Comparison of ENCODE assay signal across 21 cellular contexts in the genomic region with DNA sequence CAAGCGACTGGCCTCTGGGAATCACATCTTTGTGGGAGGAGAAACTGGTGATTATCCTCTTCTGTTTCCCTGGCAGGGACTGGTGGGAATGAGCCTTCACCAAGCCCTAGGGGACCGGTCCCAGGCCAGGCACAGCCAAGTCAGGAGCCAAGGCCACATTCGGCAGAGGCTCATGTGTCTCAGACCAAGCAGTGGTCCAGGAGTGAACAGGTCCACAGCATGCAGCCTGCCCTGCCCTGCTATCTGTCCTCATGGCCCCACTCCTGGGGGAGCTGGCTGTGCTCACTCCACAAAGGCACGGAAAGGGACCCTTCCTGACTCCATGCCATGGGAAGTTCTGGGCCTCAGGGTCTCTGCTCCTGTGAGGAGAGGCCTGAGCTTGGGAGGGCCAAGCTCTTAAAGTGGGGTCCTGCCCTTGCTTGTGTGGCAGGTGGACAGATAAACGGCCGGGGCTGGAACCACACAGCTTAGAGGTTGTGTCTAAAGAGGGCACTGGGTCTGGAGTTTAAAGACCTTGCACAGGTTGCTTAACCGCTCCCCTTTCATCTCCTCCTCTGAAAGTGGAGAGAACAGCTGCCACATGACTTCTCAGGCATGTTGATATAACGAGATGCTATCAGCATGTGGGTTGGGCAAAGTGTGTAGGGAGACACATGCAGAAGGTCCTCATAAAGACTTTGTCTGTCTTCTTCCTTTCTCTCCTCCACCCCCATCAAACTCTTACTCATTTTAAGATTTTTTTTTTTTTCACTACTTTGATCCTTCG. TPM values are rescaled to one million over a fixed set of nuclear protein-coding genes. Genes with fewer than 3 reads are reported as not detected.
DNase-seq lines count a peak whose midpoint lies in the region; ATAC-seq and TF ChIP-seq lines count a peak whose summit lies in the region.
"Had no signal": no experiment of that assay in that cellular context is flagged by ENCODE, and none has a peak within 500 bp of the region (broad histone marks: within the 10 kb centered on the region; RNA-seq: fewer than 3 reads in every experiment).

No MANE protein-coding gene starts in this region.

- no peak overlapping the region for H3K27ac Mint-ChIP-seq in activated T-helper 2 cell treated with anti-CD3 and anti-CD28 coated beads, Interferon-gamma antibody, Interleukin-2, Interleukin-4, amounts not matched to agents 10 μg/mL and 5 μg/mL and 100 μg/mL, durations not matched to agents 14 hours and 24 hours and 36 hours
- H3K27ac Mint-ChIP-seq: activated CD8-positive, alpha-beta T cell treated with anti-CD3 and anti-CD28 coated beads, Interleukin-2, amount 10 ng/mL, durations not matched to agents 7 days and 5 days; activated T-cell treated with anti-CD3 and anti-CD28 coated beads, Interleukin-2, amount 50 U/mL, for 72 hours; CD4-positive, alpha-beta memory T cell; T-cell had no signal

- CTCF ChIA-PET in PC-3 (lab: Charles Lee): no interaction called here

- H3K9me2 ChIP-seq in PC-3 (replicated peaks; ENCODE audit: low read length) (no peaks in the 10 kb centered on the region), hepatocyte (replicated peaks; ENCODE audit: insufficient read depth) (no peaks in the 10 kb centered on the region)

- WGBS in hepatocyte (ENCODE audit: low lambda C conversion rate, missing lambda C conversion rate): 60% methylated on average over 9 of the region's 9 CpGs

- no peak overlapping the region for H3K4me3 Mint-ChIP-seq in activated T-helper 2 cell treated with anti-CD3 and anti-CD28 coated beads, Interferon-gamma antibody, Interleukin-2, Interleukin-4, amounts not matched to agents 10 μg/mL and 5 μg/mL and 100 μg/mL, durations not matched to agents 14 hours and 24 hours and 36 hours (ENCODE audit: low read depth)
- H3K4me3 Mint-ChIP-seq: activated CD8-positive, alpha-beta T cell treated with anti-CD3 and anti-CD28 coated beads, Interleukin-2, amount 10 ng/mL, durations not matched to agents 7 days and 5 days; activated T-cell treated with anti-CD3 and anti-CD28 coated beads, Interleukin-2, amount 50 U/mL, for 72 hours; CD4-positive, alpha-beta memory T cell; T-cell had no signal

- H3K36me3 ChIP-seq in PC-3 (ENCODE audit: low read depth, low read length) (no peaks in the 10 kb centered on the region), hepatocyte (replicated peaks; ENCODE audit: insufficient read depth, low read depth) (no peaks in the 10 kb centered on the region), upper lobe of right lung (no peaks in the 10 kb centered on the region)
- H3K36me3 ChIP-seq: esophagus squamous epithelium, Peyer's patch, vagina had no signal

- H3K4me1 ChIP-seq in PC-3 (ENCODE audit: insufficient read depth, low read length) (peaks cover 44% of the 10 kb centered on the region), hepatocyte (ENCODE audit: insufficient read depth) (peaks cover 9% of the 10 kb centered on the region), upper lobe of right lung (no peaks in the 10 kb centered on the region)
- H3K4me1 ChIP-seq: Peyer's patch had no signal

- BruUV-seq in PC-3 (replicated peaks; lab: Mats Ljungman, UMichigan): no TSS peak

- H3K79me2 ChIP-seq in PC-3 (ENCODE audit: low read length): no peaks in the 10 kb centered on the region
- H3K79me2 ChIP-seq in hepatocyte: no peaks in the 10 kb centered on the region

- DNase-seq in SIG-M5 treated with dmso at 0.1 percent for 504 hours (lab: John Stamatoyannopoulos, UW; ENCODE audit: unreplicated experiment): peak; percentile 42
- DNase-seq in SIG-M5 (lab: John Stamatoyannopoulos, UW): no peak
- peak; percentile 64 for DNase-seq in PC-3
- peak; percentile 76 for DNase-seq in hepatocyte (ENCODE audit: low spot score)
- no peak for DNase-seq in upper lobe of right lung
- DNase-seq in NCI-H2107 (lab: John Stamatoyannopoulos, UW): no peak
- DNase-seq in HPDE6-E6E7 (ENCODE audit: extremely low spot score): no peak
- DNase-seq in activated T-helper 2 cell treated with anti-CD3 and anti-CD28 coated beads, Interferon-gamma antibody, Interleukin-2, Interleukin-4, amounts not matched to agents 10 μg/mL and 5 μg/mL and 100 μg/mL, durations not matched to agents 14 hours and 24 hours and 36 hours (ENCODE audit: low spot score): no peak
- DNase-seq: activated CD8-positive, alpha-beta T cell treated with anti-CD3 and anti-CD28 coated beads, Interleukin-2, amount 10 ng/mL, durations not matched to agents 7 days and 5 days; activated T-cell treated with anti-CD3 and anti-CD28 coated beads, Interleukin-2, amount 50 U/mL, for 72 hours; CD4-positive, alpha-beta memory T cell; esophagus squamous epithelium; glutamatergic neuron; HCEC 1CT; NCI-H1694 treated with DMSO at 0.1 percent for 48 hours; Peyer's patch; retina; stimulated activated CD4-positive, alpha-beta T cell treated with anti-CD3 and anti-CD28 coated beads, Interleukin-1b, Interleukin-23, amount 100 ng/mL, for 48 hours; T-cell had no signal

- no peaks in the 10 kb centered on the region for H3K9me3 ChIP-seq in PC-3 (ENCODE audit: low read length)
- no peaks in the 10 kb centered on the region for H3K9me3 ChIP-seq in hepatocyte (ENCODE audit: low read depth)
- no peaks in the 10 kb centered on the region for H3K9me3 ChIP-seq in upper lobe of right lung
- H3K9me3 ChIP-seq: esophagus squamous epithelium, Peyer's patch, vagina had no signal

- H3F3A ChIP-seq in PC-3 (ENCODE audit: low read length, unreplicated experiment): no peaks in the 10 kb centered on the region

- H3K27me3 ChIP-seq in PC-3 (ENCODE audit: low read length) (no peaks in the 10 kb centered on the region), hepatocyte (no peaks in the 10 kb centered on the region), upper lobe of right lung (no peaks in the 10 kb centered on the region)
- H3K27me3 ChIP-seq: Peyer's patch, vagina had no signal

- H3K27ac ChIP-seq in PC-3 (ENCODE audit: low read length): no peak overlapping the region
- peak overlapping the region; percentile 78 for H3K27ac ChIP-seq in hepatocyte
- no peak overlapping the region for H3K27ac ChIP-seq in upper lobe of right lung
- H3K27ac ChIP-seq: esophagus squamous epithelium, Peyer's patch, vagina had no signal

- H3K36me3 Mint-ChIP-seq in activated T-helper 2 cell treated with anti-CD3 and anti-CD28 coated beads, Interferon-gamma antibody, Interleukin-2, Interleukin-4, amounts not matched to agents 10 μg/mL and 5 μg/mL and 100 μg/mL, durations not matched to agents 14 hours and 24 hours and 36 hours (ENCODE audit: low read depth): no peaks in the 10 kb centered on the region
- H3K36me3 Mint-ChIP-seq: CD4-positive, alpha-beta memory T cell; T-cell had no signal

- no peak overlapping the region for H3K9ac ChIP-seq in PC-3 (ENCODE audit: low read length)

- no peak overlapping the region for H2AFZ ChIP-seq in PC-3 (ENCODE audit: low read length)
- H2AFZ ChIP-seq in hepatocyte: no peak overlapping the region

- POLR2A ChIA-PET in PC-3 (lab: Charles Lee; ENCODE audit: unreplicated experiment): no interaction called here

- H3K4me3 ChIP-seq in PC-3 (ENCODE audit: low read length) (no peak overlapping the region), hepatocyte (no peak overlapping the region), upper lobe of right lung (no peak overlapping the region)
- H3K4me3 ChIP-seq: esophagus squamous epithelium, Peyer's patch, vagina had no signal

- no peak overlapping the region for H3K4me2 ChIP-seq in PC-3 (ENCODE audit: low read length)
- H3K4me2 ChIP-seq in hepatocyte: no peak overlapping the region

- no peak for TF ChIP-seq CTCF in PC-3 (conservative IDR thresholded peaks at IDR 0.05; ENCODE audit: low read depth, low read length)
- TF ChIP-seq CTCF in hepatocyte (IDR thresholded peaks at IDR 0.05; ENCODE audit: poor library complexity): no peak
- no peak for TF ChIP-seq CTCF in upper lobe of right lung (IDR thresholded peaks at IDR 0.05)

- intact Hi-C loops in PC-3 (cut with micrococcal nuclease): no loop called here
- intact Hi-C loops in upper lobe of right lung (cut with DNase I): no loop called here
- intact Hi-C loops in activated T-helper 2 cell treated with anti-CD3 and anti-CD28 coated beads, Interferon-gamma antibody, Interleukin-2, Interleukin-4, amounts not matched to agents 10 μg/mL and 5 μg/mL and 100 μg/mL, durations not matched to agents 14 hours and 24 hours and 36 hours (cut with micrococcal nuclease): loop anchor here (2.0 kb wide), 1 partner anchor 62 kb away; no protein-coding TSS in a partner anchor

- H3K4me1 Mint-ChIP-seq in activated T-helper 2 cell treated with anti-CD3 and anti-CD28 coated beads, Interferon-gamma antibody, Interleukin-2, Interleukin-4, amounts not matched to agents 10 μg/mL and 5 μg/mL and 100 μg/mL, durations not matched to agents 14 hours and 24 hours and 36 hours (ENCODE audit: low read depth): peaks cover 6% of the 10 kb centered on the region
- H3K4me1 Mint-ChIP-seq: CD4-positive, alpha-beta memory T cell; T-cell had no signal

- no peaks in the 10 kb centered on the region for H3K9me3 Mint-ChIP-seq in activated T-helper 2 cell treated with anti-CD3 and anti-CD28 coated beads, Interferon-gamma antibody, Interleukin-2, Interleukin-4, amounts not matched to agents 10 μg/mL and 5 μg/mL and 100 μg/mL, durations not matched to agents 14 hours and 24 hours and 36 hours
- H3K9me3 Mint-ChIP-seq: activated T-cell treated with anti-CD3 and anti-CD28 coated beads, Interleukin-2, amount 50 U/mL, for 72 hours; T-cell had no signal

- ATAC-seq in PC-3 (no peak), upper lobe of right lung (peak; percentile 24)
- ATAC-seq: activated CD8-positive, alpha-beta T cell treated with anti-CD3 and anti-CD28 coated beads, Interleukin-2, amount 10 ng/mL, durations not matched to agents 7 days and 5 days; T-cell had no signal

- H3K27me3 Mint-ChIP-seq in activated T-helper 2 cell treated with anti-CD3 and anti-CD28 coated beads, Interferon-gamma antibody, Interleukin-2, Interleukin-4, amounts not matched to agents 10 μg/mL and 5 μg/mL and 100 μg/mL, durations not matched to agents 14 hours and 24 hours and 36 hours (ENCODE audit: low read depth): peaks cover 26% of the 10 kb centered on the region

- H4K20me1 ChIP-seq in PC-3 (ENCODE audit: low read length) (no peaks in the 10 kb centered on the region), hepatocyte (ENCODE audit: insufficient read depth, poor library complexity, severe bottlenecking) (no peaks in the 10 kb centered on the region)

RNA-seq across cellular contexts. Expression of gene CASQ2, which starts 57.5 kb away (rescaled TPM):
- 0.17 TPM in 1 of 2 replicates, not detected in the other for total RNA-seq in PC-3 (2014; rRNA removed)
- 0.08 TPM in 1 of 2 replicates, not detected in the other for total RNA-seq in hepatocyte
- not detected in 2 replicates for polyA plus RNA-seq in hepatocyte
- total RNA-seq in upper lobe of right lung: 1.3 TPM
- total RNA-seq in activated T-helper 2 cell treated with anti-CD3 and anti-CD28 coated beads, Interferon-gamma antibody, Interleukin-2, Interleukin-4, amounts not matched to agents 10 μg/mL and 5 μg/mL and 100 μg/mL, durations not matched to agents 14 hours and 24 hours and 36 hours: not detected in 2 replicates
- total RNA-seq: activated CD8-positive, alpha-beta T cell treated with anti-CD3 and anti-CD28 coated beads, Interleukin-2, amount 10 ng/mL, durations not matched to agents 7 days and 5 days; activated T-cell treated with anti-CD3 and anti-CD28 coated beads, Interleukin-2, amount 50 U/mL, for 72 hours; bronchial epithelial cell; CD4-positive, alpha-beta memory T cell; T-cell had no signal
- polyA plus RNA-seq: CD4-positive, alpha-beta memory T cell had no signal

Comparison
In these comparisons a context has a peak if more than half of its experiments do, and no peak if none do; other contexts are left out.
1. DNase-seq: peak in SIG-M5 treated with dmso at 0.1 percent for 504 hours (single experiment), PC-3 (single experiment) and hepatocyte (single experiment); none in SIG-M5 (single experiment), upper lobe of right lung (single experiment), NCI-H2107 (single experiment), HPDE6-E6E7 (single experiment) and activated T-helper 2 cell treated with anti-CD3 and anti-CD28 coated beads, Interferon-gamma antibody, Interleukin-2, Interleukin-4, amounts not matched to agents 10 μg/mL and 5 μg/mL and 100 μg/mL, durations not matched to agents 14 hours and 24 hours and 36 hours (single experiment).